ENCODE assay signal across 22 cellular contexts in genomic region chr6:160505970-160506369, GRCh38.
DNase-seq lines count a peak whose midpoint lies in the region; ATAC-seq, FAIRE-seq and TF ChIP-seq lines count a peak whose summit lies in the region.
"Had no signal": no experiment of that assay in that cellular context is flagged by ENCODE, and none has a peak within 500 bp of the region (broad histone marks: within the 10 kb centered on the region; RNA-seq: fewer than 3 reads in every experiment).

No MANE protein-coding gene starts in this region.

- H3K79me1 ChIP-seq in neuronal stem cell (ENCODE audit: low read depth, low read length), result no peaks in the 10 kb centered on the region

- FAIRE-seq in D721Med (lab: Jason Lieb, UNC), result no peak
- FAIRE-seq: A204.1, G401.6, GM12891, H54 had no signal

- H3K18ac ChIP-seq in neuronal stem cell (ENCODE audit: low read length), result no peak overlapping the region

- H3K9me3 ChIP-seq in neuronal stem cell (replicated peaks in 1 of 2; ENCODE audit: control insufficient read depth in 2 of 2, insufficient read depth in 1 of 2, low read depth in 1 of 2, low read length in 2 of 2) (no peaks in the 10 kb centered on the region), right cardiac atrium (ENCODE audit: control insufficient read depth, low read length) (peaks cover 2% of the 10 kb centered on the region)
- H3K9me3 ChIP-seq: BE2C had no signal

- H2AK5ac ChIP-seq in neuronal stem cell (ENCODE audit: low read depth, low read length), result no peak overlapping the region

- H3K4me2 ChIP-seq in neuronal stem cell (ENCODE audit: insufficient read depth, low read length, poor library complexity, severe bottlenecking), result no peak overlapping the region
- H3K4me2 ChIP-seq: GM23338 had no signal

- H2AFZ ChIP-seq in neuronal stem cell (ENCODE audit: low read length), result no peak overlapping the region
- H2AFZ ChIP-seq: GM23338 had no signal

- no CpG with 5 or more reads among the region's 1 CpG for WGBS in neuronal stem cell (ENCODE audit: extremely low coverage in 2 of 2, insufficient read length in 2 of 2, insufficient replicate concordance in 1 of 2), 2 donors
- WGBS in right cardiac atrium, result 45% methylated on average over 1 of the region's 1 CpG

- no peak overlapping the region for H3K23ac ChIP-seq in neuronal stem cell (ENCODE audit: low read depth, low read length, poor library complexity)

- H2BK120ac ChIP-seq in neuronal stem cell (ENCODE audit: low read depth, low read length), result no peak overlapping the region

- H4K91ac ChIP-seq in neuronal stem cell (ENCODE audit: low read depth, low read length, poor library complexity), result no peak overlapping the region

- H2BK5ac ChIP-seq in neuronal stem cell (ENCODE audit: low read length), result no peak overlapping the region

- intact Hi-C loops in right cardiac atrium (cut with DNase I), result no loop called here

- no peak overlapping the region for H3K4me3 ChIP-seq in cardiac fibroblast (replicated peaks in 1 of 2; ENCODE audit: low read depth in 2 of 2, low read length in 2 of 2)
- no peak overlapping the region for H3K4me3 ChIP-seq in neuronal stem cell (ENCODE audit: low read length in 2 of 2)
- no peak overlapping the region for H3K4me3 ChIP-seq in right cardiac atrium (ENCODE audit: low read length)
- H3K4me3 ChIP-seq: GM23338 had no signal

- H3K36me3 ChIP-seq in neuronal stem cell (replicated peaks in 1 of 2; ENCODE audit: control insufficient read depth in 2 of 2, insufficient read depth in 2 of 2, low read length in 2 of 2), result no peaks in the 10 kb centered on the region
- H3K36me3 ChIP-seq: BE2C had no signal

- no peak overlapping the region for H3K9ac ChIP-seq in neuronal stem cell (ENCODE audit: low read depth, low read length, poor library complexity)

- H3K27ac ChIP-seq in neuronal stem cell (replicated peaks; ENCODE audit: low read length), result no peak overlapping the region
- no peak overlapping the region for H3K27ac ChIP-seq in right cardiac atrium (ENCODE audit: low read length)
- H3K27ac ChIP-seq: HL-60 had no signal

- H2BK15ac ChIP-seq in neuronal stem cell (ENCODE audit: low read length), result no peak overlapping the region

- H3K4me1 ChIP-seq in neuronal stem cell (ENCODE audit: control insufficient read depth in 2 of 2, insufficient read depth in 1 of 2, low read depth in 1 of 2, low read length in 2 of 2) (no peaks in the 10 kb centered on the region), right cardiac atrium (ENCODE audit: control insufficient read depth, insufficient read depth, low read length) (no peaks in the 10 kb centered on the region)
- H3K4me1 ChIP-seq: BE2C had no signal

- ATAC-seq in right cardiac atrium, result no peak
- ATAC-seq: GM23338 had no signal

- H3K27me3 ChIP-seq in neuronal stem cell (ENCODE audit: control insufficient read depth in 3 of 3, insufficient read depth in 3 of 3, low read depth in 1 of 3, low read length in 3 of 3), result no peaks in the 10 kb centered on the region
- H3K27me3 ChIP-seq in right cardiac atrium (ENCODE audit: control insufficient read depth, insufficient read depth), result no peaks in the 10 kb centered on the region
- H3K27me3 ChIP-seq: BE2C had no signal

- DNase-seq in OCI-M1 (lab: John Stamatoyannopoulos, UW), result peak; percentile 40
- DNase-seq in amniotic epithelial cell (ENCODE audit: low read depth), result peak; percentile 19
- peak; percentile 26 to 55 for DNase-seq in cardiac fibroblast (ENCODE audit: low read depth in 2 of 2)
- peak; percentile 12 for DNase-seq in iris pigment epithelial cell (ENCODE audit: low read depth)
- no peak for DNase-seq in midbrain (lab: John Stamatoyannopoulos, UW)
- no peak for DNase-seq in D721Med (ENCODE audit: insufficient read length, low spot score)
- no peak for DNase-seq in neuronal stem cell (ENCODE audit: low spot score)
- DNase-seq in right cardiac atrium, result no peak
- DNase-seq: ACHN; BE2C; C1 segment of cervical spinal cord; CD4-positive, CD25-positive, alpha-beta regulatory T cell; CD8-positive, alpha-beta memory T cell; COR-L47; HCEC 1CT; IMR-90 had no signal

- no peak overlapping the region for H3K14ac ChIP-seq in neuronal stem cell (ENCODE audit: low read length)

- H2BK12ac ChIP-seq in neuronal stem cell (ENCODE audit: low read length), result no peak overlapping the region

- no peak overlapping the region for H4K8ac ChIP-seq in neuronal stem cell (ENCODE audit: low read depth, low read length)

- no peak overlapping the region for H3K4ac ChIP-seq in neuronal stem cell (ENCODE audit: low read length)

- TF ChIP-seq CTCF in cardiac fibroblast (IDR thresholded peaks at IDR 0.05; ENCODE audit: low read depth, low read length) (no peak), D721Med (IDR thresholded peaks at IDR 0.05; ENCODE audit: insufficient read depth, missing control alignments) (no peak)

Comparison
In these comparisons a context has a peak if more than half of its experiments do, and no peak if none do; other contexts are left out.
1. DNase-seq: peak in OCI-M1 (single experiment), amniotic epithelial cell (single experiment), cardiac fibroblast (2 of 2) and iris pigment epithelial cell (single experiment); none in midbrain (single experiment), D721Med (single experiment), neuronal stem cell (single experiment) and right cardiac atrium (0 of 3).